Comparison of ENCODE assay signal across 1 cellular context in genomic region chr5:7868773-7869473, GRCh38.
TF ChIP-seq lines count a peak whose summit lies in the region.

A gene with protein sequence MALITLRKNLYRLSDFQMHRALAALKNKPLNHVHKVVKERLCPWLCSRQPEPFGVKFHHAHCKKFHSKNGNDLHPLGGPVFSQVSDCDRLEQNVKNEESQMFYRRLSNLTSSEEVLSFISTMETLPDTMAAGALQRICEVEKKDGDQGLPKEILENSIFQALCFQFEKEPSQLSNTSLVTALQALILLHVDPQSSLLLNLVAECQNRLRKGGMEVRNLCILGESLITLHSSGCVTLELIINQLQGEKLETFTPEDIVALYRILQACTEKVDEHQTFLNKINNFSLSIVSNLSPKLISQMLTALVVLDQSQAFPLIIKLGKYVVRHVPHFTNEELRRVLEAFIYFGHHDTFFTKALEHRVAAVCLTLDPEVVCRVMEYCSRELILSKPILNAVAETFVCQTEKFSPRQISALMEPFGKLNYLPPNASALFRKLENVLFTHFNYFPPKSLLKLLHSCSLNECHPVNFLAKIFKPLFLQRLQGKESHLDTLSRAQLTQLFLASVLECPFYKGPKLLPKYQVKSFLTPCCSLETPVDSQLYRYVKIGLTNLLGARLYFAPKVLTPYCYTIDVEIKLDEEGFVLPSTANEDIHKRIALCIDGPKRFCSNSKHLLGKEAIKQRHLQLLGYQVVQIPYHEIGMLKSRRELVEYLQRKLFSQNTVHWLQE (minus strand): TSS chr5:7869031. CDS start chr5:7868083, 948 bp downstream.
TSS of gene MTRR (plus strand) at chr5:7869148. CDS start at chr5:7870795, 1,647 bp downstream.

TF ChIP-seq in K562, 482 proteins besides CTCF, POLR2A, EP300 and RAD21 (continued from another document):
- TF ChIP-seq HMGXB4 (CRISPR knock-in tag; IDR thresholded peaks at IDR 0.05) (0 out of 2 replicates have a peak, but pooled peaks have one; percentile 60), NR2C1 (IDR thresholded peaks at IDR 0.05) (no peak), NR2C1 (tag; IDR thresholded peaks at IDR 0.05) (peak; percentile 36; the same call in 1 of the 2 replicates), HCFC1 (IDR thresholded peaks at IDR 0.05; ENCODE audit: low read depth, low read length) (peak; percentile 51; the same call in 1 of the 2 replicates), MBD2 (IDR thresholded peaks at IDR 0.05; ENCODE audit: borderline replicate concordance, low read depth) (peak; percentile 95), CBFB (CRISPR knock-in tag; IDR thresholded peaks at IDR 0.05) (no peak), MNT (conservative IDR thresholded peaks at IDR 0.05) (peak; percentile 90 to 93), SAFB (IDR thresholded peaks at IDR 0.05; ENCODE audit: borderline replicate concordance, low read depth, low read length) (peak; percentile 77), THRAP3 (IDR thresholded peaks at IDR 0.05; ENCODE audit: borderline replicate concordance) (no peak), CBX2 (IDR thresholded peaks at IDR 0.05; ENCODE audit: insufficient read depth, low read length, poor library complexity, severe bottlenecking) (no peak), ARID2 (IDR thresholded peaks at IDR 0.05) (no peak), TFAM (CRISPR knock-in tag; conservative IDR thresholded peaks at IDR 0.05) (no peak), CHD7 (IDR thresholded peaks at IDR 0.05; ENCODE audit: low read depth, low read length) (no peak), GABPB1 (CRISPR knock-in tag; IDR thresholded peaks at IDR 0.05) (peak; percentile 54; the same call in 1 of the 2 replicates), MCM2 (IDR thresholded peaks at IDR 0.05; ENCODE audit: low read depth) (no peak), ZBTB2 (IDR thresholded peaks at IDR 0.05) (peak; percentile 91), MYC (IDR thresholded peaks at IDR 0.05; ENCODE audit: low read depth, low read length) (peak; percentile 59; the same call in 1 of the 2 replicates), MYC (CRISPR knock-in tag; IDR thresholded peaks at IDR 0.05; ENCODE audit: borderline replicate concordance, low read depth) (no peak; the same call in 1 of the 2 replicates), MAZ (CRISPR knock-in tag; conservative IDR thresholded peaks at IDR 0.05 in 1 of 2, IDR thresholded peaks at IDR 0.05 in 1 of 2) (peak; percentile 42 to 80; a peak in 2 of 4 replicates), CTBP1 (IDR thresholded peaks at IDR 0.05; ENCODE audit: borderline replicate concordance) (peak; percentile 76), NCOA4 (IDR thresholded peaks at IDR 0.05; ENCODE audit: partially characterized antibody) (no peak), HNRNPL (IDR thresholded peaks at IDR 0.05; ENCODE audit: low read depth, low read length) (peak; percentile 97), HLTF (IDR thresholded peaks at IDR 0.05) (peak; percentile 63; the same call in 1 of the 2 replicates), MTA3 (IDR thresholded peaks at IDR 0.05; ENCODE audit: borderline replicate concordance) (peak; percentile 99), U2AF1 (optimal IDR thresholded peaks at IDR 0.05; ENCODE audit: low read depth, low read length) (peak; percentile 66), NFXL1 (CRISPR knock-in tag; IDR thresholded peaks at IDR 0.05) (no peak)
- TF ChIP-seq, protein P1, sequence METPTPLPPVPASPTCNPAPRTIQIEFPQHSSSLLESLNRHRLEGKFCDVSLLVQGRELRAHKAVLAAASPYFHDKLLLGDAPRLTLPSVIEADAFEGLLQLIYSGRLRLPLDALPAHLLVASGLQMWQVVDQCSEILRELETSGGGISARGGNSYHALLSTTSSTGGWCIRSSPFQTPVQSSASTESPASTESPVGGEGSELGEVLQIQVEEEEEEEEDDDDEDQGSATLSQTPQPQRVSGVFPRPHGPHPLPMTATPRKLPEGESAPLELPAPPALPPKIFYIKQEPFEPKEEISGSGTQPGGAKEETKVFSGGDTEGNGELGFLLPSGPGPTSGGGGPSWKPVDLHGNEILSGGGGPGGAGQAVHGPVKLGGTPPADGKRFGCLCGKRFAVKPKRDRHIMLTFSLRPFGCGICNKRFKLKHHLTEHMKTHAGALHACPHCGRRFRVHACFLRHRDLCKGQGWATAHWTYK (CRISPR knock-in tag; IDR thresholded peaks at IDR 0.05), result no peak
- TF ChIP-seq, protein P2, sequence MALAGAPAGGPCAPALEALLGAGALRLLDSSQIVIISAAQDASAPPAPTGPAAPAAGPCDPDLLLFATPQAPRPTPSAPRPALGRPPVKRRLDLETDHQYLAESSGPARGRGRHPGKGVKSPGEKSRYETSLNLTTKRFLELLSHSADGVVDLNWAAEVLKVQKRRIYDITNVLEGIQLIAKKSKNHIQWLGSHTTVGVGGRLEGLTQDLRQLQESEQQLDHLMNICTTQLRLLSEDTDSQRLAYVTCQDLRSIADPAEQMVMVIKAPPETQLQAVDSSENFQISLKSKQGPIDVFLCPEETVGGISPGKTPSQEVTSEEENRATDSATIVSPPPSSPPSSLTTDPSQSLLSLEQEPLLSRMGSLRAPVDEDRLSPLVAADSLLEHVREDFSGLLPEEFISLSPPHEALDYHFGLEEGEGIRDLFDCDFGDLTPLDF (CRISPR knock-in tag; IDR thresholded peaks at IDR 0.05), result no peak
